Comparison of ENCODE assay signal across 8 cellular contexts in genomic region chr2:24076849-24077534, GRCh38. TPM values are rescaled to one million over a fixed set of nuclear protein-coding genes. Genes with fewer than 3 reads are reported as not detected.
DNase-seq lines count a peak whose midpoint lies in the region; ATAC-seq and TF ChIP-seq lines count a peak whose summit lies in the region.

No MANE protein-coding gene starts in this region.

- H3K4me3 ChIP-seq in HCT116 (replicated peaks in 1 of 2; ENCODE audit: low read depth in 1 of 2, low read length in 2 of 2) (peak overlapping the region; percentile 64 to 77), NT2/D1 (ENCODE audit: insufficient read length, low read depth) (peak overlapping the region; percentile 18), choroid plexus epithelial cell (ENCODE audit: low read depth, low read length) (peak overlapping the region; percentile 78), lung (peak overlapping the region; percentile 78), thymus (ENCODE audit: low read length) (peak overlapping the region; percentile 81)

- peak; percentile 36 for TF ChIP-seq POLR2A in HCT116 (IDR thresholded peaks at IDR 0.05; ENCODE audit: borderline replicate concordance, extremely low read depth, insufficient read depth, insufficient read length)

- intact Hi-C loops in HCT116 (cut with micrococcal nuclease) = loop anchor here (1.0 to 5.0 kb wide), 3 partner anchors 7 to 135 kb away; partner anchors contain the start of genes TP53I3 and UBXN2A

- TF ChIP-seq RAD21 in HCT116 (IDR thresholded peaks at IDR 0.05; ENCODE audit: low read depth) = no peak

- H3K36me3 ChIP-seq in HCT116 (ENCODE audit: control insufficient read depth in 1 of 2, insufficient read depth in 2 of 2, low read length in 2 of 2) (peaks cover 18 to 20% of the 10 kb centered on the region in 2 experiments; a peak in 3 of 4 replicates), NT2/D1 (ENCODE audit: insufficient read depth, insufficient read length, low read length) (peaks cover 61% of the 10 kb centered on the region), lung (ENCODE audit: control insufficient read depth in 2 of 2, insufficient read depth in 2 of 2, low read length in 2 of 2) (peaks cover 7 to 9% of the 10 kb centered on the region in 2 donors), thymus (ENCODE audit: control insufficient read depth, insufficient read depth) (peaks cover 3% of the 10 kb centered on the region)

- no peaks in the 10 kb centered on the region for H3K9me3 ChIP-seq in HCT116 (ENCODE audit: control insufficient read depth in 1 of 2, insufficient read depth in 1 of 2, low read depth in 1 of 2, low read length in 2 of 2)
- H3K9me3 ChIP-seq in NT2/D1 (ENCODE audit: insufficient read depth, low read length) = no peaks in the 10 kb centered on the region
- H3K9me3 ChIP-seq in lung (ENCODE audit: control insufficient read depth in 2 of 2, insufficient read depth in 1 of 2, low read length in 1 of 2) = no peaks in the 10 kb centered on the region
- no peaks in the 10 kb centered on the region for H3K9me3 ChIP-seq in thymus (ENCODE audit: control insufficient read depth)

- RAD21 ChIA-PET in HCT116 (lab: Charles Lee; ENCODE audit: low non-redundant PET in 1 of 2, low total read pairs in 2 of 2, uncharacterized antibody in 2 of 2, unreplicated experiment in 2 of 2) = interaction anchor here (0.6 to 1.6 kb wide), 4 partner anchors 30 to 253 kb away, joined by 3 to 6 read pairs (median 4); partner anchors contain the start of genes ATAD2B (in 1 of the 2) and WDCP (in 1 of the 2)

- peaks cover 4 to 15% of the 10 kb centered on the region in 2 experiments; a peak in 3 of 4 replicates for H3K4me1 ChIP-seq in HCT116 (ENCODE audit: control insufficient read depth in 1 of 2, insufficient read depth in 2 of 2, low read length in 2 of 2)
- H3K4me1 ChIP-seq in NT2/D1 (ENCODE audit: insufficient read depth, insufficient read length) = no peaks in the 10 kb centered on the region
- peaks cover 0 to 4% of the 10 kb centered on the region in 2 donors for H3K4me1 ChIP-seq in lung (ENCODE audit: control insufficient read depth in 2 of 2, insufficient read depth in 2 of 2, low read length in 2 of 2)
- peaks cover 3% of the 10 kb centered on the region for H3K4me1 ChIP-seq in thymus (ENCODE audit: control insufficient read depth, insufficient read depth, low read length)

- H4K20me1 ChIP-seq in HCT116 (ENCODE audit: insufficient read depth) = no peaks in the 10 kb centered on the region

- H3K27me3 ChIP-seq in HCT116 (ENCODE audit: insufficient read depth, low read length) (no peaks in the 10 kb centered on the region), NT2/D1 (ENCODE audit: insufficient read depth, insufficient read length) (no peaks in the 10 kb centered on the region), lung (ENCODE audit: control insufficient read depth, insufficient read depth) (no peaks in the 10 kb centered on the region), thymus (ENCODE audit: control insufficient read depth, insufficient read depth) (no peaks in the 10 kb centered on the region)

- CTCF ChIA-PET in HCT116 (lab: Charles Lee) = interaction anchor here (1.0 to 1.7 kb wide), 4 partner anchors 8 to 252 kb away, joined by 3 to 10 read pairs (median 8); partner anchors contain the start of genes ATAD2B and TP53I3

- H3K27ac ChIP-seq in HCT116 (ENCODE audit: low read depth, low read length) (peak overlapping the region; percentile 81), lung (ENCODE audit: low read depth in 1 of 2, low read length in 1 of 2) (peak overlapping the region; percentile 88 to 98), thymus (ENCODE audit: low read depth) (peak overlapping the region; percentile 91)

- ATAC-seq in HCT116 = peak; percentile 2
- ATAC-seq in lung (ENCODE audit: insufficient read depth, low FRiP score) = no peak

- DNase-seq in DMS79 treated with DMSO at 0.1 percent for 48 hours (lab: John Stamatoyannopoulos, UW) (peak; percentile 39), DMS79 (lab: John Stamatoyannopoulos, UW) (no peak), HCT116 (ENCODE audit: low read depth, low spot score) (no peak), NT2/D1 (ENCODE audit: low read depth, low spot score) (no peak), choroid plexus epithelial cell (ENCODE audit: low read depth) (peak; percentile 33), lung (ENCODE audit: low spot score) (no peak), NCI-H1930 (lab: John Stamatoyannopoulos, UW) (no peak)

- 0 to 1% methylated on average over 37 to 41 of the region's 41 CpGs for WGBS in lung, 2 donors
- 2% methylated on average over 41 of the region's 41 CpGs for WGBS in thymus

- H2AFZ ChIP-seq in HCT116 (ENCODE audit: low read depth, low read length, poor library complexity, severe bottlenecking) = no peak overlapping the region

- TSS peak; percentile 63 for BruUV-seq in HCT116 (replicated peaks; lab: Mats Ljungman, UMichigan)

- peaks cover 41% of the 10 kb centered on the region for H3K79me2 ChIP-seq in HCT116 (ENCODE audit: insufficient read depth, low read length)

- H3K9ac ChIP-seq in HCT116 (ENCODE audit: low read length) = peak overlapping the region; percentile 74
- H3K9ac ChIP-seq in NT2/D1 (ENCODE audit: insufficient read length, low read depth) = peak overlapping the region; percentile 50

- no peaks in the 10 kb centered on the region for H3K9me2 ChIP-seq in HCT116 (ENCODE audit: insufficient read depth)

- TF ChIP-seq CTCF in HCT116 (IDR thresholded peaks at IDR 0.05 in 2 of 3, conservative IDR thresholded peaks at IDR 0.05 in 1 of 3; ENCODE audit: borderline replicate concordance in 1 of 3, insufficient read depth in 1 of 3, low read depth in 2 of 3, low read length in 2 of 3) = no peak
- no peak for TF ChIP-seq CTCF in choroid plexus epithelial cell (conservative IDR thresholded peaks at IDR 0.05; ENCODE audit: low read depth, low read length)
- TF ChIP-seq CTCF in lung (IDR thresholded peaks at IDR 0.05; ENCODE audit: control extremely low read depth, extremely low read depth) = no peak

- POLR2A ChIA-PET in HCT116 (lab: Charles Lee) = interaction anchor here (0.7 to 2.9 kb wide), 11 partner anchors 7 to 150 kb away, joined by 3 to 32 read pairs (median 4); partner anchors contain the start of genes ATAD2B, FKBP1B, TP53I3 and WDCP

- H3K4me2 ChIP-seq in HCT116 (ENCODE audit: low read length) = peak overlapping the region; percentile 83

TF ChIP-seq in HCT116, 20 proteins besides CTCF, POLR2A, EP300 and RAD21:
- TF ChIP-seq EZH2 (IDR thresholded peaks at IDR 0.05) (no peak), ZFX (IDR thresholded peaks at IDR 0.05) (peak; percentile 75), YY1 (IDR thresholded peaks at IDR 0.05; ENCODE audit: extremely low read depth, insufficient replicate concordance, low read depth, low read length) (peak; percentile 19), POLR2AphosphoS5 (IDR thresholded peaks at IDR 0.05; ENCODE audit: low read depth, low read length) (peak; percentile 89), TCF7L2 (IDR thresholded peaks at IDR 0.05; ENCODE audit: borderline replicate concordance, extremely low read depth, insufficient read depth, insufficient read length) (no peak)
- TF ChIP-seq, protein P1, sequence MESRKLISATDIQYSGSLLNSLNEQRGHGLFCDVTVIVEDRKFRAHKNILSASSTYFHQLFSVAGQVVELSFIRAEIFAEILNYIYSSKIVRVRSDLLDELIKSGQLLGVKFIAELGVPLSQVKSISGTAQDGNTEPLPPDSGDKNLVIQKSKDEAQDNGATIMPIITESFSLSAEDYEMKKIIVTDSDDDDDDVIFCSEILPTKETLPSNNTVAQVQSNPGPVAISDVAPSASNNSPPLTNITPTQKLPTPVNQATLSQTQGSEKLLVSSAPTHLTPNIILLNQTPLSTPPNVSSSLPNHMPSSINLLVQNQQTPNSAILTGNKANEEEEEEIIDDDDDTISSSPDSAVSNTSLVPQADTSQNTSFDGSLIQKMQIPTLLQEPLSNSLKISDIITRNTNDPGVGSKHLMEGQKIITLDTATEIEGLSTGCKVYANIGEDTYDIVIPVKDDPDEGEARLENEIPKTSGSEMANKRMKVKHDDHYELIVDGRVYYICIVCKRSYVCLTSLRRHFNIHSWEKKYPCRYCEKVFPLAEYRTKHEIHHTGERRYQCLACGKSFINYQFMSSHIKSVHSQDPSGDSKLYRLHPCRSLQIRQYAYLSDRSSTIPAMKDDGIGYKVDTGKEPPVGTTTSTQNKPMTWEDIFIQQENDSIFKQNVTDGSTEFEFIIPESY (IDR thresholded peaks at IDR 0.05; ENCODE audit: extremely low read depth, insufficient replicate concordance, low read length) = peak; percentile 57

RNA-seq across cellular contexts. Expression of gene SF3B6, which starts 0.9 kb away (rescaled TPM):
- total RNA-seq in HCT116 (2021; ENCODE audit: unreplicated experiment) (129 TPM), lung (100 to 1,000 TPM in 1 of 2 donors, 10 to 100 TPM in 1; 56.1 to 148 TPM)
- polyA plus RNA-seq in HCT116 (2012) = 107 and 141 TPM in 2 replicates
- polyA plus RNA-seq in lung (100 to 1,000 TPM in 1 of 2 donors, 10 to 100 TPM in 1; 97.4 to 124 TPM), thymus (163 TPM)

RNA-seq across cellular contexts. Expression of gene TP53I3, which starts 7.6 kb away (rescaled TPM):
- 20.1 TPM for total RNA-seq in HCT116 (2021; ENCODE audit: unreplicated experiment)
- 10.9 and 12.5 TPM in 2 replicates for polyA plus RNA-seq in HCT116 (2012)
- 10 to 100 TPM; 35.7 to 56.3 TPM for total RNA-seq in lung
- polyA plus RNA-seq in lung = 10 to 100 TPM; 49.5 to 63.8 TPM
- polyA plus RNA-seq in thymus = 31.3 TPM

RNA-seq across cellular contexts. Expression of gene FKBP1B, which starts 27.5 kb away (rescaled TPM):
- total RNA-seq in HCT116 (2021; ENCODE audit: unreplicated experiment) (11.8 TPM), lung (10 to 100 TPM; 10.5 to 13.6 TPM)
- 16.9 and 17.0 TPM in 2 replicates for polyA plus RNA-seq in HCT116 (2012)
- polyA plus RNA-seq in lung (10 to 100 TPM; 13.0 to 19.0 TPM), thymus (9.3 TPM)

RNA-seq across cellular contexts. Expression of gene WDCP, which starts 29.8 kb away (rescaled TPM):
- 19.9 TPM for total RNA-seq in HCT116 (2021; ENCODE audit: unreplicated experiment)
- polyA plus RNA-seq in HCT116 (2012) = 6.2 and 7.2 TPM in 2 replicates
- total RNA-seq in lung = 1 to 10 TPM; 9.0 to 9.1 TPM
- polyA plus RNA-seq in lung = 1 to 10 TPM; 2.1 to 3.2 TPM
- 4.7 TPM for polyA plus RNA-seq in thymus

RNA-seq across cellular contexts. Expression of gene PFN4, which starts 46.1 kb away (rescaled TPM):
- total RNA-seq in HCT116 (2021; ENCODE audit: unreplicated experiment) = not detected
- 0.33 and 0.51 TPM in 2 replicates for polyA plus RNA-seq in HCT116 (2012)
- total RNA-seq in lung = 1 to 10 TPM in 1 of 2 donors, under 1 TPM in 1; 0.49 to 1.9 TPM
- polyA plus RNA-seq in lung = under 1 TPM; 0.66 to 0.98 TPM
- 1.3 TPM for polyA plus RNA-seq in thymus

Comparison
In these comparisons a context has a peak if more than half of its experiments do, and no peak if none do; other contexts are left out.
1. DNase-seq: peak in DMS79 treated with DMSO at 0.1 percent for 48 hours (single experiment) and choroid plexus epithelial cell (single experiment); none in DMS79 (single experiment), HCT116 (single experiment), NT2/D1 (single experiment), lung (single experiment) and NCI-H1930 (0 of 2).
2. H3K4me3 ChIP-seq: peak in every context shown above with its lines; median percentile 81 in thymus; 78 in choroid plexus epithelial cell; 78 in lung; 70 in HCT116; 18 in NT2/D1.
3. Peak in every context shown above with its lines, with median percentiles within 50 percentile points of each other: H3K27ac ChIP-seq.